ENCODE assay signal across 1 cellular context in genomic region chr2:111669928-111670695, GRCh38.
TF ChIP-seq lines count a peak whose summit lies in the region.

No MANE protein-coding gene starts in this region.

TF ChIP-seq in HCT116, 20 proteins besides CTCF, POLR2A, EP300 and RAD21 (continued from another document):
- TF ChIP-seq ZBTB33 (IDR thresholded peaks at IDR 0.05; ENCODE audit: extremely low read depth, insufficient replicate concordance, low read length) (no peak), FOSL1 (IDR thresholded peaks at IDR 0.05; ENCODE audit: low read depth) (no peak)
TF ChIP-seq in HCT116: peak in this region for 0.
